In genomic region chr17:27245230-27245696, GRCh38 we compare ENCODE assay signal across 1 cellular context.
TF ChIP-seq lines count a peak whose summit lies in the region.

No MANE protein-coding gene starts in this region.

TF ChIP-seq in HepG2, 621 proteins besides CTCF, POLR2A, EP300 and RAD21 (continued from another document and continues in another):
- TF ChIP-seq PRDM4 (CRISPR knock-in tag; IDR thresholded peaks at IDR 0.05; ENCODE audit: borderline replicate concordance) (no peak), AFF4 (CRISPR knock-in tag; IDR thresholded peaks at IDR 0.05) (no peak), ZNF577 (CRISPR knock-in tag; IDR thresholded peaks at IDR 0.05; ENCODE audit: borderline replicate concordance, low read depth) (no peak), MIER2 (CRISPR knock-in tag; IDR thresholded peaks at IDR 0.05) (no peak), ZBTB26 (CRISPR knock-in tag; IDR thresholded peaks at IDR 0.05; ENCODE audit: borderline replicate concordance) (no peak), PRMT3 (CRISPR knock-in tag; IDR thresholded peaks at IDR 0.05; ENCODE audit: borderline replicate concordance, low read depth) (no peak), ZBTB43 (CRISPR knock-in tag; conservative IDR thresholded peaks at IDR 0.05) (no peak), ZNF75D (CRISPR knock-in tag; IDR thresholded peaks at IDR 0.05; ENCODE audit: borderline replicate concordance) (no peak), HES4 (CRISPR knock-in tag; IDR thresholded peaks at IDR 0.05; ENCODE audit: borderline replicate concordance) (no peak), SIX4 (CRISPR knock-in tag; IDR thresholded peaks at IDR 0.05) (no peak), CENPBD1 (CRISPR knock-in tag; IDR thresholded peaks at IDR 0.05; ENCODE audit: borderline replicate concordance, low read depth) (no peak), RBM22 (optimal IDR thresholded peaks at IDR 0.05; ENCODE audit: low read length) (no peak), JDP2 (CRISPR knock-in tag; IDR thresholded peaks at IDR 0.05; ENCODE audit: borderline replicate concordance) (no peak), GATAD1 (CRISPR knock-in tag; IDR thresholded peaks at IDR 0.05) (peak; percentile 54; the same call in 1 of the 2 replicates), PREB (CRISPR knock-in tag; IDR thresholded peaks at IDR 0.05) (no peak), MAX (IDR thresholded peaks at IDR 0.05) (no peak; the same call in 1 of the 2 replicates), ZNF281 (CRISPR knock-in tag; IDR thresholded peaks at IDR 0.05; ENCODE audit: borderline replicate concordance) (no peak; the same call in 1 of the 2 replicates), ADNP (CRISPR knock-in tag; IDR thresholded peaks at IDR 0.05) (no peak), HNRNPLL (IDR thresholded peaks at IDR 0.05; ENCODE audit: low read depth, low read length, poor library complexity, severe bottlenecking) (no peak), ZNF484 (CRISPR knock-in tag; IDR thresholded peaks at IDR 0.05; ENCODE audit: borderline replicate concordance, low read depth) (no peak), FOXP4 (CRISPR knock-in tag; IDR thresholded peaks at IDR 0.05) (no peak), CREB1 (IDR thresholded peaks at IDR 0.05) (no peak), CREB1 (CRISPR knock-in tag; IDR thresholded peaks at IDR 0.05) (no peak), ZNF446 (CRISPR knock-in tag; IDR thresholded peaks at IDR 0.05) (no peak), ZNF781 (CRISPR knock-in tag; IDR thresholded peaks at IDR 0.05; ENCODE audit: borderline replicate concordance, not compliant biosample characterization) (no peak), TARDBP (CRISPR knock-in tag; IDR thresholded peaks at IDR 0.05) (peak; percentile 49; the same call in 1 of the 2 replicates), JUN (CRISPR knock-in tag; IDR thresholded peaks at IDR 0.05) (no peak), TCF7L2 (IDR thresholded peaks at IDR 0.05; ENCODE audit: low read depth, low read length) (no peak), ATF1 (CRISPR knock-in tag; IDR thresholded peaks at IDR 0.05) (no peak), AHDC1 (CRISPR knock-in tag; IDR thresholded peaks at IDR 0.05; ENCODE audit: borderline replicate concordance) (no peak), SSRP1 (CRISPR knock-in tag; IDR thresholded peaks at IDR 0.05) (0 out of 2 replicates have a peak, but pooled peaks have one; percentile 39), ISL2 (CRISPR knock-in tag; IDR thresholded peaks at IDR 0.05) (0 out of 2 replicates have a peak, but pooled peaks have one; percentile 21), SOX13 (IDR thresholded peaks at IDR 0.05) (no peak), SOX13 (CRISPR knock-in tag; conservative IDR thresholded peaks at IDR 0.05 in 1 of 2, IDR thresholded peaks at IDR 0.05 in 1 of 2) (no peak), ZNF543 (CRISPR knock-in tag; IDR thresholded peaks at IDR 0.05) (no peak), ZNF564 (CRISPR knock-in tag; IDR thresholded peaks at IDR 0.05) (no peak), KMT2B (CRISPR knock-in tag; IDR thresholded peaks at IDR 0.05) (no peak), ZFAT (CRISPR knock-in tag; conservative IDR thresholded peaks at IDR 0.05) (no peak)
